In genomic region chr1:180805316-180805715, GRCh38 we compare ENCODE assay signal across 14 cellular contexts.
A peak's percentile ranks its signal among the peaks of the same experiment; 100 is the strongest.
DNase-seq lines count a peak whose midpoint lies in the region; ATAC-seq and TF ChIP-seq lines count a peak whose summit lies in the region.
"Had no signal": no experiment of that assay in that cellular context is flagged by ENCODE, and none has a peak within 500 bp of the region (broad histone marks: within the 10 kb centered on the region; RNA-seq: fewer than 3 reads in every experiment).

No MANE protein-coding gene starts in this region.

- no peak overlapping the region for H3K4me2 ChIP-seq in DND-41 (ENCODE audit: insufficient read depth, low read length)

- H3K4me3 ChIP-seq in DND-41 (ENCODE audit: low read depth in 1 of 2, low read length in 2 of 2) (no peak overlapping the region), A673 (ENCODE audit: low read depth, low read length, poor library complexity, severe bottlenecking) (no peak overlapping the region)
- H3K4me3 ChIP-seq: prostate gland, vagina had no signal

- no peak overlapping the region for H2AFZ ChIP-seq in DND-41 (ENCODE audit: low read depth, low read length)

- DNase-seq in DND-41 (no peak), COLO668 (lab: John Stamatoyannopoulos, UW; ENCODE audit: unreplicated experiment) (no peak), COLO829 (ENCODE audit: low spot score) (no peak), A673 (ENCODE audit: low spot score) (no peak)
- DNase-seq: DMS79, NCI-H146, SW 1271 had no signal

- no peaks in the 10 kb centered on the region for H3K27me3 ChIP-seq in DND-41 (ENCODE audit: insufficient read depth, low read length, poor library complexity)
- H3K27me3 ChIP-seq in A673 (replicated peaks; ENCODE audit: insufficient read depth, low read depth, low read length, poor library complexity): no peaks in the 10 kb centered on the region
- H3K27me3 ChIP-seq: vagina had no signal

- H3K36me3 ChIP-seq in DND-41 (ENCODE audit: insufficient read depth, low read length): peaks cover 7% of the 10 kb centered on the region; the same call in 1 of the 2 replicates
- no peaks in the 10 kb centered on the region for H3K36me3 ChIP-seq in A673 (ENCODE audit: insufficient read depth, low read length, poor library complexity, severe bottlenecking)
- H3K36me3 ChIP-seq: prostate gland had no signal

- BruUV-seq in A673 (replicated peaks; lab: Mats Ljungman, UMichigan): no TSS peak

- H3K27ac ChIP-seq in DND-41 (ENCODE audit: low read length) (no peak overlapping the region), A673 (ENCODE audit: low read depth, low read length, poor library complexity, severe bottlenecking) (no peak overlapping the region)
- H3K27ac ChIP-seq: prostate gland, vagina had no signal

- CTCF ChIA-PET in A673 (lab: Charles Lee): no interaction called here

- TF ChIP-seq CTCF in DND-41 (IDR thresholded peaks at IDR 0.05; ENCODE audit: borderline replicate concordance, extremely low read depth, low read length, poor library complexity, severe bottlenecking): no peak
- no peak for TF ChIP-seq CTCF in A673 (conservative IDR thresholded peaks at IDR 0.05; ENCODE audit: low read depth, low read length)

- intact Hi-C loops in A673 (cut with micrococcal nuclease; ENCODE audit: unreplicated experiment): no loop called here

- no peaks in the 10 kb centered on the region for H4K20me1 ChIP-seq in DND-41 (ENCODE audit: insufficient read depth, low read length)

- H3K9me3 ChIP-seq in DND-41 (ENCODE audit: insufficient read depth, low read length, severe bottlenecking): no peaks in the 10 kb centered on the region
- no peaks in the 10 kb centered on the region for H3K9me3 ChIP-seq in A673 (ENCODE audit: low read depth, low read length, poor library complexity, severe bottlenecking)
- H3K9me3 ChIP-seq: prostate gland, vagina had no signal

- H3K9ac ChIP-seq in DND-41 (ENCODE audit: low read depth, low read length): no peak overlapping the region

- POLR2A ChIA-PET in A673 (lab: Charles Lee; ENCODE audit: low non-redundant PET): no interaction called here

- H3K4me1 ChIP-seq in DND-41 (ENCODE audit: insufficient read depth, low read length) (no peaks in the 10 kb centered on the region), A673 (ENCODE audit: insufficient read depth, low read length, poor library complexity, severe bottlenecking) (no peaks in the 10 kb centered on the region)
- H3K4me1 ChIP-seq: prostate gland, vagina had no signal

- 0 out of 3 replicates have a peak, but pooled peaks have one; percentile 35 for ATAC-seq in DND-41 (ENCODE audit: insufficient read depth, low read depth)
- ATAC-seq in GM18868 (IDR thresholded peaks at IDR 0.05; ENCODE audit: unreplicated experiment): peak; percentile 88
- peak; percentile 64 for ATAC-seq in GM21619 (IDR thresholded peaks at IDR 0.05; ENCODE audit: unreplicated experiment)
- peak; percentile 86 for ATAC-seq in HG03342 (IDR thresholded peaks at IDR 0.05; ENCODE audit: unreplicated experiment)
- no peak for ATAC-seq in HG03439 (IDR thresholded peaks at IDR 0.05; ENCODE audit: unreplicated experiment)
- ATAC-seq: activated CD4-positive, CD25-positive, alpha-beta regulatory T cell treated with anti-CD3 and anti-CD28 coated beads, Interleukin-2, amount 50 U/mL, for 24 hours had no signal

- H3K79me2 ChIP-seq in DND-41 (ENCODE audit: insufficient read depth, low read length): no peaks in the 10 kb centered on the region
